ENCODE assay signal across 10 cellular contexts in the genomic region with DNA sequence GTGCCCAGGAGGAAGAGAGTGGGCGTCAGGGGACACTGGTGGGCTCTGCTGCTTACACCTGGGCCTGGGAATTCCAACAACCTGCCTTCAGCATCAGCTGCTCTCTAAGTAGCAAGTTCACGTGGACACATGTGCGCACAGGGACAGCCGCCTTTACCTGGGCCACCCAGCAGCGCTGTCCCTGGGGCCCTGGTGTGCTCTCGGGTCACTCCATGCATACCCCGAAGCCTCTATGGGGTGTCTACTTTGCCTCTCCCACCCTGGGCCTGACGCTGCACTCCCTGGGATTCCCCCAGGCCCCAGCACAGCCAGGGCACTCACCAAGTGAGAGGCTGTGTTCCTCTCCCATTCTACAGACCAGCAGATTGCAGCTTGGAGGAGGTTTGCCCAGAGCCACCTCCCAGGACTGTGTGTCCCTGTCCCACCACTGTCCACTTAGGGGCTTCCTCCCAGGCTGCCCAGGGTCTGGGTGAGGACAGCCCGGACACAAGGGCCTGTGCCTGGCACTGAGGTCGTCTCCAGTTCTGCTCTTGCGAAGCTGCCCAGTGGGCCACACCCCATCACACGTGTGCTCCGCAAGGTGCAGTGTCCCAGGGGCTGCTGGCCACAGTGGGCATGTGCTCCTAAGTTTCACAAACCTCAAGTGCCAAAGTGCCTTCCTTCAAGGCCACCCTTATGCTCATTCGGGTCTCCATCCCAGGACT. TPM values are rescaled to one million over a fixed set of nuclear protein-coding genes. Genes with fewer than 3 reads are reported as not detected.
DNase-seq lines count a peak whose midpoint lies in the region; ATAC-seq and TF ChIP-seq lines count a peak whose summit lies in the region.
"Had no signal": no experiment of that assay in that cellular context is flagged by ENCODE, and none has a peak within 500 bp of the region (broad histone marks: within the 10 kb centered on the region; RNA-seq: fewer than 3 reads in every experiment).

No MANE protein-coding gene starts in this region.

- POLR2A ChIA-PET in activated CD4-positive, alpha-beta memory T cell treated with anti-CD3 and anti-CD28 coated beads for 36 hours (lab: Charles Lee): no interaction called here

- no peaks in the 10 kb centered on the region for H3K9me3 Mint-ChIP-seq in activated CD4-positive, alpha-beta memory T cell treated with anti-CD3 and anti-CD28 coated beads for 36 hours

- H3K4me3 Mint-ChIP-seq in activated CD4-positive, alpha-beta memory T cell treated with anti-CD3 and anti-CD28 coated beads for 36 hours: no peak overlapping the region

- H3K27ac Mint-ChIP-seq in activated CD4-positive, alpha-beta memory T cell treated with anti-CD3 and anti-CD28 coated beads for 36 hours: peak overlapping the region; percentile 80

- H3K36me3 Mint-ChIP-seq in activated CD4-positive, alpha-beta memory T cell treated with anti-CD3 and anti-CD28 coated beads for 36 hours: peaks cover 31% of the 10 kb centered on the region

- CTCF ChIA-PET in activated CD4-positive, alpha-beta memory T cell treated with anti-CD3 and anti-CD28 coated beads for 36 hours (lab: Charles Lee): interaction anchor here (5.0 kb wide), 1 partner anchor 19 kb away, joined by 21 read pairs; no protein-coding TSS in a partner anchor

- intact Hi-C loops in activated CD4-positive, alpha-beta memory T cell treated with anti-CD3 and anti-CD28 coated beads for 36 hours (cut with micrococcal nuclease): no loop called here
- intact Hi-C loops in posterior vena cava (cut with DNase I): no loop called here

- peaks cover 66% of the 10 kb centered on the region for H3K4me1 Mint-ChIP-seq in activated CD4-positive, alpha-beta memory T cell treated with anti-CD3 and anti-CD28 coated beads for 36 hours (ENCODE audit: low read depth)

- H4K20me1 ChIP-seq in BLaER1 treated with 17β-estradiol and CSF1 and Interleukin-3, amounts not matched to agents 10 nM and 100 nM: peaks cover 0 to 90% (median 70%) of the 10 kb centered on the region in 11 experiments; a peak in 15 of 22 replicates

- WGBS in gastroesophageal sphincter (ENCODE audit: low coverage in 1 of 2), 2 donors: 80% methylated on average over 1 of the region's 14 CpGs; no CpG with 5 or more reads in 1 of the 2 donors

- peaks cover 26 to 89% (median 41%) of the 10 kb centered on the region in 11 experiments for H3K36me3 ChIP-seq in BLaER1 treated with 17β-estradiol and CSF1 and Interleukin-3, amounts not matched to agents 10 nM and 100 nM
- peaks cover 0 to 35% of the 10 kb centered on the region in 2 donors for H3K36me3 ChIP-seq in gastroesophageal sphincter

- peak overlapping the region in 4 of 10 experiments; percentile 6 to 32 (median 16); a peak in 5 of 20 replicates for H3K4me3 ChIP-seq in BLaER1 treated with 17β-estradiol and CSF1 and Interleukin-3, amounts not matched to agents 10 nM and 100 nM
- no peak overlapping the region for H3K4me3 ChIP-seq in gastroesophageal sphincter
- H3K4me3 ChIP-seq: SK-N-MC had no signal

- H3K4me2 ChIP-seq in BLaER1 treated with 17β-estradiol and CSF1 and Interleukin-3, amounts not matched to agents 10 nM and 100 nM: peak overlapping the region; percentile 82 to 100 (median 98)

- H3K27ac ChIP-seq in BLaER1 treated with 17β-estradiol and CSF1 and Interleukin-3, amounts not matched to agents 10 nM and 100 nM: peak overlapping the region; percentile 52 to 94 (median 71); a peak in 21 of 22 replicates
- peak overlapping the region; percentile 50 to 98 (median 94) for H3K27ac ChIP-seq in gastroesophageal sphincter
- H3K27ac ChIP-seq: SK-N-MC had no signal

- H3K4me1 ChIP-seq in BLaER1 treated with 17β-estradiol and CSF1 and Interleukin-3, amounts not matched to agents 10 nM and 100 nM: peaks cover 76 to 100% (median 80%) of the 10 kb centered on the region in 10 experiments
- H3K4me1 ChIP-seq in gastroesophageal sphincter: peaks cover 3 to 78% (median 73%) of the 10 kb centered on the region in 3 donors

- ATAC-seq in gastroesophageal sphincter (no peak), HG03520 (IDR thresholded peaks at IDR 0.05; ENCODE audit: unreplicated experiment) (no peak), GM19328 (IDR thresholded peaks at IDR 0.05; ENCODE audit: unreplicated experiment) (no peak)

- TF ChIP-seq EP300 in gastroesophageal sphincter (IDR thresholded peaks at IDR 0.05): no peak

- no peak for TF ChIP-seq CTCF in gastroesophageal sphincter (IDR thresholded peaks at IDR 0.05)

- H3K9ac ChIP-seq in BLaER1 treated with 17β-estradiol and CSF1 and Interleukin-3, amounts not matched to agents 10 nM and 100 nM: peak overlapping the region; percentile 54 to 97 (median 66)

- H3K27me3 ChIP-seq in BLaER1 treated with 17β-estradiol and CSF1 and Interleukin-3, amounts not matched to agents 10 nM and 100 nM: no peaks in the 10 kb centered on the region
- H3K27me3 ChIP-seq in gastroesophageal sphincter: no peaks in the 10 kb centered on the region

- TF ChIP-seq POLR2A in gastroesophageal sphincter (IDR thresholded peaks at IDR 0.05): no peak

- no peak for DNase-seq in activated CD4-positive, alpha-beta memory T cell treated with anti-CD3 and anti-CD28 coated beads for 36 hours
- peak; percentile 76 for DNase-seq in posterior vena cava (ENCODE audit: low spot score)
- no peak for DNase-seq in NCI-H524 treated with DMSO at 0.1 percent for 48 hours (lab: John Stamatoyannopoulos, UW)
- DNase-seq in activated CD8-positive, alpha-beta memory T cell treated with anti-CD3 and anti-CD28 coated beads, Interleukin-2, amount 50 U/mL, for 48 hours: no peak
- DNase-seq: NCI-H510A had no signal

- no peaks in the 10 kb centered on the region for H3K9me3 ChIP-seq in BLaER1 treated with 17β-estradiol and CSF1 and Interleukin-3, amounts not matched to agents 10 nM and 100 nM (replicated peaks in 1 of 11)
- no peaks in the 10 kb centered on the region for H3K9me3 ChIP-seq in gastroesophageal sphincter

- H3K27me3 Mint-ChIP-seq in activated CD4-positive, alpha-beta memory T cell treated with anti-CD3 and anti-CD28 coated beads for 36 hours: no peaks in the 10 kb centered on the region

RNA-seq across cellular contexts. Expression of a gene that starts 5.9 kb away (rescaled TPM):
- 10 to 100 TPM; 77.9 to 82.0 TPM for total RNA-seq in activated CD4-positive, alpha-beta memory T cell treated with anti-CD3 and anti-CD28 coated beads for 36 hours
- total RNA-seq in gastroesophageal sphincter (10 to 100 TPM; 58.8 to 81.6 (median 75.2) TPM), posterior vena cava (10 to 100 TPM; 30.6 to 39.5 TPM)

RNA-seq across cellular contexts. Expression of a gene that starts 32.1 kb away (rescaled TPM):
- total RNA-seq in activated CD4-positive, alpha-beta memory T cell treated with anti-CD3 and anti-CD28 coated beads for 36 hours: 10 to 100 TPM; 77.9 to 80.0 TPM
- total RNA-seq in gastroesophageal sphincter (10 to 100 TPM; 78.5 to 82.2 (median 80.1) TPM), posterior vena cava (10 to 100 TPM; 40.8 to 43.0 TPM)

RNA-seq across cellular contexts. Expression of a gene that starts 55.8 kb away (rescaled TPM):
- total RNA-seq in activated CD4-positive, alpha-beta memory T cell treated with anti-CD3 and anti-CD28 coated beads for 36 hours: 1 to 10 TPM; 1.2 to 1.6 TPM
- total RNA-seq in gastroesophageal sphincter (100 to 1,000 TPM in 1 of 4 donors, 10 to 100 TPM in 3; 26.8 to 104 (median 48.6) TPM), posterior vena cava (10 to 100 TPM; 34.8 to 39.5 TPM)

Comparison
In these comparisons a context has a peak if more than half of its experiments do, and no peak if none do; other contexts are left out.
1. RNA of a gene that starts 55.8 kb away (total RNA-seq): 26.8 to 104 TPM in gastroesophageal sphincter and 34.8 to 39.5 TPM in posterior vena cava; 1.2 to 1.6 TPM in activated CD4-positive, alpha-beta memory T cell treated with anti-CD3 and anti-CD28 coated beads for 36 hours; every median in the first group is over 10 times any median in the second.